ENCODE assay signal across 9 cellular contexts in the genomic region with DNA sequence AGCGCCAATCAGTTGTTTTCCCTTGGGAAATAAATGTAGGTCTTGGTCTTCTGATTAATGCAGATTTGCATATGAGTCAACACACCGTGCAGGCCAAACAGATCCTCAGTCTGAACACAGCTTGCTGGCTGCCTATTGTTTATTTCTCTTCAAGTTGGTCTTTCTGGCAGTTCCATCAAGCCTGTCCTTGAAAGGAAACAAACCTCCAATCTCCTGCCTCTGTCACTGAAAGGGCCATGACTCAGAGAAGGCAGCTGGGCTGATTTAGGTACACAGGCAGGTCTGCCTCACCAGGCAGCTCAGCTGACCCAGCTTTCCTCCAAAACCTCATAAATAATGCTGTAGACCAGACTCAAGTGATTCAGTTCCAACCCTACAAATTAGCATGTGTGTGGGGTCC.
DNase-seq lines count a peak whose midpoint lies in the region; ATAC-seq and TF ChIP-seq lines count a peak whose summit lies in the region.
"Had no signal": no experiment of that assay in that cellular context is flagged by ENCODE, and none has a peak within 500 bp of the region (broad histone marks: within the 10 kb centered on the region; RNA-seq: fewer than 3 reads in every experiment).

No MANE protein-coding gene starts in this region.

- TF ChIP-seq CTCF in A673 (conservative IDR thresholded peaks at IDR 0.05; ENCODE audit: low read depth, low read length) (no peak), foreskin keratinocyte (conservative IDR thresholded peaks at IDR 0.05) (no peak), upper lobe of right lung (IDR thresholded peaks at IDR 0.05) (no peak)

- intact Hi-C loops in A673 (cut with micrococcal nuclease; ENCODE audit: unreplicated experiment), result no loop called here
- intact Hi-C loops in sciatic nerve (cut with DNase I), result no loop called here
- intact Hi-C loops in upper lobe of right lung (cut with DNase I), result no loop called here

- ATAC-seq in GM21619 (IDR thresholded peaks at IDR 0.05; ENCODE audit: unreplicated experiment), result peak; percentile 49
- peak; percentile 95 for ATAC-seq in foreskin keratinocyte
- ATAC-seq in sciatic nerve, result no peak
- no peak for ATAC-seq in upper lobe of right lung

- no peaks in the 10 kb centered on the region for H3K9me3 ChIP-seq in A673 (ENCODE audit: low read depth, low read length, poor library complexity, severe bottlenecking)
- no peaks in the 10 kb centered on the region for H3K9me3 ChIP-seq in upper lobe of right lung

- H3K4me3 ChIP-seq in A673 (ENCODE audit: low read depth, low read length, poor library complexity, severe bottlenecking) (no peak overlapping the region), upper lobe of right lung (no peak overlapping the region)

- CTCF ChIA-PET in A673 (lab: Charles Lee), result no interaction called here

- DNase-seq in A673 (ENCODE audit: low spot score), result peak; percentile 71
- DNase-seq in RPMI7951 (ENCODE audit: low read depth), result peak; percentile 94
- peak; percentile 80 to 89 for DNase-seq in foreskin keratinocyte
- DNase-seq in NCI-H187 treated with DMSO at 0.1 percent for 48 hours (lab: John Stamatoyannopoulos, UW), result no peak
- DNase-seq in sciatic nerve (ENCODE audit: low spot score), result no peak
- DNase-seq in activated effector memory CD4-positive, alpha-beta T cell treated with Interleukin-2 at 50 U/mL for 16 hours, result no peak
- DNase-seq in upper lobe of right lung, result no peak
- DNase-seq: NCI-H2171 had no signal

- H3K27me3 ChIP-seq in A673 (replicated peaks; ENCODE audit: insufficient read depth, low read depth, low read length, poor library complexity) (no peaks in the 10 kb centered on the region), foreskin keratinocyte (no peaks in the 10 kb centered on the region), upper lobe of right lung (no peaks in the 10 kb centered on the region)

- peaks cover 52% of the 10 kb centered on the region for H3K36me3 ChIP-seq in A673 (ENCODE audit: insufficient read depth, low read length, poor library complexity, severe bottlenecking)
- peaks cover 42% of the 10 kb centered on the region for H3K36me3 ChIP-seq in upper lobe of right lung

- H3K27ac ChIP-seq in A673 (ENCODE audit: low read depth, low read length, poor library complexity, severe bottlenecking) (peak overlapping the region; percentile 39), foreskin keratinocyte (peak overlapping the region; percentile 58), upper lobe of right lung (no peak overlapping the region)

- POLR2A ChIA-PET in A673 (lab: Charles Lee; ENCODE audit: low non-redundant PET), result interaction anchor here (0.6 kb wide), 1 partner anchor 253 kb away, joined by 3 read pairs; no protein-coding TSS in a partner anchor

- peaks cover 52% of the 10 kb centered on the region for H3K4me1 ChIP-seq in A673 (ENCODE audit: insufficient read depth, low read length, poor library complexity, severe bottlenecking)
- peaks cover 11% of the 10 kb centered on the region for H3K4me1 ChIP-seq in foreskin keratinocyte
- no peaks in the 10 kb centered on the region for H3K4me1 ChIP-seq in upper lobe of right lung

- no TSS peak for BruUV-seq in A673 (replicated peaks; lab: Mats Ljungman, UMichigan)

Comparison
In these comparisons a context has a peak if more than half of its experiments do, and no peak if none do; other contexts are left out.
1. DNase-seq: peak in A673 (single experiment), RPMI7951 (single experiment) and foreskin keratinocyte (2 of 2); none in NCI-H187 treated with DMSO at 0.1 percent for 48 hours (single experiment), sciatic nerve (single experiment), activated effector memory CD4-positive, alpha-beta T cell treated with Interleukin-2 at 50 U/mL for 16 hours (single experiment) and upper lobe of right lung (single experiment).
2. ATAC-seq: peak in GM21619 (single experiment) and foreskin keratinocyte (single experiment); none in sciatic nerve (single experiment) and upper lobe of right lung (single experiment).